Comparison of ENCODE assay signal across 16 cellular contexts in genomic region chr7:12802070-12802469, GRCh38.
A peak's percentile ranks its signal among the peaks of the same experiment; 100 is the strongest.
DNase-seq lines count a peak whose midpoint lies in the region; ATAC-seq and TF ChIP-seq lines count a peak whose summit lies in the region.
"Had no signal": no experiment of that assay in that cellular context is flagged by ENCODE, and none has a peak within 500 bp of the region (broad histone marks: within the 10 kb centered on the region; RNA-seq: fewer than 3 reads in every experiment).

No MANE protein-coding gene starts in this region.

- H4K5ac ChIP-seq in mesendoderm (ENCODE audit: low read length): no peak overlapping the region

- 36 to 60% methylated on average over 2 of the region's 2 CpGs for WGBS in heart right ventricle, 2 donors
- WGBS in mammary epithelial cell (ENCODE audit: low coverage, missing lambda C conversion rate): 16% methylated on average over 2 of the region's 2 CpGs
- WGBS in mesendoderm (ENCODE audit: extremely low coverage, insufficient coverage, low lambda C conversion rate): no CpG with 5 or more reads among the region's 2 CpGs
- 84% methylated on average over 2 of the region's 2 CpGs for WGBS in smooth muscle cell (ENCODE audit: low lambda C conversion rate)

- no peaks in the 10 kb centered on the region for H3K4me1 Mint-ChIP-seq in activated CD4-positive, alpha-beta T cell treated with anti-CD3 and anti-CD28 coated beads for 36 hours
- H3K4me1 Mint-ChIP-seq: immature natural killer cell had no signal

- H3K27ac ChIP-seq in heart right ventricle (no peak overlapping the region), right atrium auricular region (no peak overlapping the region), mammary epithelial cell (ENCODE audit: insufficient read depth, low read depth, low read length) (no peak overlapping the region), mesendoderm (ENCODE audit: low read depth, low read length) (no peak overlapping the region), smooth muscle cell (ENCODE audit: low read depth) (no peak overlapping the region)
- H3K27ac ChIP-seq: dorsolateral prefrontal cortex had no signal

- no peaks in the 10 kb centered on the region for H3K27me3 Mint-ChIP-seq in activated CD4-positive, alpha-beta T cell treated with anti-CD3 and anti-CD28 coated beads for 36 hours

- no peaks in the 10 kb centered on the region for H3K9me3 Mint-ChIP-seq in activated CD4-positive, alpha-beta T cell treated with anti-CD3 and anti-CD28 coated beads for 36 hours (ENCODE audit: low read depth)

- CTCF ChIA-PET in mammary epithelial cell (lab: Charles Lee; ENCODE audit: low non-redundant PET): no interaction called here
- CTCF ChIA-PET in activated CD4-positive, alpha-beta T cell treated with anti-CD3 and anti-CD28 coated beads for 36 hours (lab: Charles Lee): no interaction called here

- BruUV-seq in mammary epithelial cell (replicated peaks; lab: Mats Ljungman, UMichigan): no TSS peak

- H3K4me2 ChIP-seq in mammary epithelial cell (ENCODE audit: insufficient read depth, low read depth, low read length) (peak overlapping the region; percentile 32), mesendoderm (ENCODE audit: low read length) (no peak overlapping the region), smooth muscle cell (no peak overlapping the region)

- peak overlapping the region; percentile 64 for H2AFZ ChIP-seq in mammary epithelial cell (ENCODE audit: low read depth, low read length)
- H2AFZ ChIP-seq in smooth muscle cell (ENCODE audit: low read depth): no peak overlapping the region

- no peak overlapping the region for H3K9ac ChIP-seq in mammary epithelial cell (ENCODE audit: insufficient read depth, low read length)
- H3K9ac ChIP-seq in mesendoderm (ENCODE audit: low read length): no peak overlapping the region
- no peak overlapping the region for H3K9ac ChIP-seq in smooth muscle cell (ENCODE audit: low read depth)

- no peak overlapping the region for H2AK5ac ChIP-seq in mesendoderm (ENCODE audit: low read length)

- in situ Hi-C loops in mammary epithelial cell (cut with MboI; ENCODE audit: low sequenced_read_pairs in 2 of 2): no loop called here

- H3K27me3 ChIP-seq in heart right ventricle: no peaks in the 10 kb centered on the region
- no peaks in the 10 kb centered on the region for H3K27me3 ChIP-seq in right atrium auricular region
- H3K27me3 ChIP-seq in mammary epithelial cell (ENCODE audit: insufficient read depth, low read length): no peaks in the 10 kb centered on the region
- no peaks in the 10 kb centered on the region for H3K27me3 ChIP-seq in mesendoderm (ENCODE audit: insufficient read depth, low read length, poor library complexity)
- no peaks in the 10 kb centered on the region for H3K27me3 ChIP-seq in smooth muscle cell (ENCODE audit: low read depth)
- H3K27me3 ChIP-seq: dorsolateral prefrontal cortex had no signal

- no peaks in the 10 kb centered on the region for H4K20me1 ChIP-seq in mammary epithelial cell (ENCODE audit: insufficient read depth, low read length)
- H4K20me1 ChIP-seq in smooth muscle cell (ENCODE audit: low read depth): no peaks in the 10 kb centered on the region

- no peak overlapping the region for H3K4me3 ChIP-seq in heart right ventricle
- no peak overlapping the region for H3K4me3 ChIP-seq in right atrium auricular region
- no peak overlapping the region for H3K4me3 ChIP-seq in mammary epithelial cell (replicated peaks in 1 of 3; ENCODE audit: insufficient read depth in 1 of 3, low read depth in 2 of 3, low read length in 3 of 3)
- no peak overlapping the region for H3K4me3 ChIP-seq in mesendoderm (ENCODE audit: low read length)
- no peak overlapping the region for H3K4me3 ChIP-seq in smooth muscle cell
- H3K4me3 ChIP-seq: dorsolateral prefrontal cortex had no signal

- H3K4me1 ChIP-seq in heart right ventricle: peaks cover 0 to 29% (median 17%) of the 10 kb centered on the region in 9 donors
- H3K4me1 ChIP-seq in right atrium auricular region: no peaks in the 10 kb centered on the region
- peaks cover 38% of the 10 kb centered on the region for H3K4me1 ChIP-seq in mammary epithelial cell (ENCODE audit: insufficient read depth, low read length)
- H3K4me1 ChIP-seq in mesendoderm (ENCODE audit: control insufficient read depth, low read depth, low read length): no peaks in the 10 kb centered on the region
- no peaks in the 10 kb centered on the region for H3K4me1 ChIP-seq in smooth muscle cell (ENCODE audit: low read depth)

- no peaks in the 10 kb centered on the region for H3K9me3 ChIP-seq in heart right ventricle
- no peaks in the 10 kb centered on the region for H3K9me3 ChIP-seq in right atrium auricular region
- H3K9me3 ChIP-seq in mammary epithelial cell (replicated peaks; ENCODE audit: insufficient read depth, low read length): no peaks in the 10 kb centered on the region
- H3K9me3 ChIP-seq in smooth muscle cell (replicated peaks; ENCODE audit: low read depth): no peaks in the 10 kb centered on the region

- H3K79me2 ChIP-seq in mammary epithelial cell (ENCODE audit: insufficient read depth, low read length): no peaks in the 10 kb centered on the region
- H3K79me2 ChIP-seq in mesendoderm (ENCODE audit: control insufficient read depth, insufficient read depth, low read length): no peaks in the 10 kb centered on the region
- H3K79me2 ChIP-seq in smooth muscle cell (ENCODE audit: low read depth): no peaks in the 10 kb centered on the region

- no peak overlapping the region for H3K18ac ChIP-seq in mesendoderm (ENCODE audit: low read length)

- H3K4me3 Mint-ChIP-seq in activated CD4-positive, alpha-beta T cell treated with anti-CD3 and anti-CD28 coated beads for 36 hours: no peak overlapping the region
- H3K4me3 Mint-ChIP-seq: immature natural killer cell had no signal

- no peak overlapping the region for H2BK120ac ChIP-seq in mesendoderm (ENCODE audit: low read depth, low read length)

- H3K36me3 ChIP-seq in heart right ventricle (no peaks in the 10 kb centered on the region), right atrium auricular region (no peaks in the 10 kb centered on the region), mammary epithelial cell (ENCODE audit: insufficient read depth, low read length) (no peaks in the 10 kb centered on the region), mesendoderm (ENCODE audit: control insufficient read depth, insufficient read depth, low read length) (no peaks in the 10 kb centered on the region), smooth muscle cell (ENCODE audit: low read depth) (no peaks in the 10 kb centered on the region)

- no peaks in the 10 kb centered on the region for H3F3A ChIP-seq in smooth muscle cell (ENCODE audit: low read depth)

- H3K56ac ChIP-seq in mesendoderm (ENCODE audit: low read length): no peak overlapping the region

- no peak overlapping the region for H3K23ac ChIP-seq in mesendoderm (ENCODE audit: low read length)

- dilution Hi-C loops in mammary epithelial cell (cut with HindIII; ENCODE audit: low sequenced_read_pairs): no loop called here

- H3K79me1 ChIP-seq in mesendoderm (ENCODE audit: low read length): no peaks in the 10 kb centered on the region

- no peaks in the 10 kb centered on the region for H3K36me3 Mint-ChIP-seq in activated CD4-positive, alpha-beta T cell treated with anti-CD3 and anti-CD28 coated beads for 36 hours (ENCODE audit: low read depth)
- H3K36me3 Mint-ChIP-seq: immature natural killer cell had no signal

- H4K8ac ChIP-seq in mesendoderm (ENCODE audit: low read depth, low read length): no peak overlapping the region

- ATAC-seq in heart right ventricle: peak in 5 of 8 donors; percentile 13 to 79 (median 35)
- ATAC-seq in activated CD4-positive, alpha-beta T cell treated with anti-CD3 and anti-CD28 coated beads for 36 hours: no peak

- no peak for DNase-seq in heart right ventricle
- DNase-seq in right atrium auricular region (ENCODE audit: low spot score): no peak
- peak; percentile 47 for DNase-seq in mammary epithelial cell
- DNase-seq in mesendoderm: peak; percentile 13
- DNase-seq in smooth muscle cell (lab: John Stamatoyannopoulos, UW; ENCODE audit: unreplicated experiment): no peak
- DNase-seq in activated CD8-positive, alpha-beta memory T cell treated with anti-CD3 and anti-CD28 coated beads, Interleukin-2, amount 50 U/mL, for 48 hours: no peak
- no peak for DNase-seq in activated CD4-positive, alpha-beta T cell treated with anti-CD3 and anti-CD28 coated beads for 36 hours
- no peak for DNase-seq in NCI-H526 (lab: John Stamatoyannopoulos, UW)
- DNase-seq: amygdala, dorsolateral prefrontal cortex, GDM1, immature natural killer cell, IMR-90, midbrain, NCI-H1048, posterior cingulate gyrus had no signal

- H3K4ac ChIP-seq in mesendoderm (ENCODE audit: low read depth, low read length): no peak overlapping the region

- TF ChIP-seq CTCF in heart right ventricle (IDR thresholded peaks at IDR 0.05) (no peak), right atrium auricular region (IDR thresholded peaks at IDR 0.05) (no peak), mammary epithelial cell (conservative IDR thresholded peaks at IDR 0.05 in 1 of 2, IDR thresholded peaks at IDR 0.05 in 1 of 2; ENCODE audit: extremely low read depth in 1 of 2, insufficient read depth in 1 of 2, low read depth in 1 of 2, low read length in 2 of 2) (no peak), smooth muscle cell (IDR thresholded peaks at IDR 0.05; ENCODE audit: borderline replicate concordance, insufficient read depth, poor library complexity, severe bottlenecking) (no peak)

- POLR2A ChIA-PET in activated CD4-positive, alpha-beta T cell treated with anti-CD3 and anti-CD28 coated beads for 36 hours (lab: Charles Lee): no interaction called here

- H2BK5ac ChIP-seq in mesendoderm (ENCODE audit: low read length): no peak overlapping the region

- intact Hi-C loops in heart right ventricle (cut with DNase I): no loop called here
- intact Hi-C loops in mammary epithelial cell (cut with micrococcal nuclease): loop anchor here (5.0 kb wide), 1 partner anchor 55 kb away; no protein-coding TSS in a partner anchor
- intact Hi-C loops in activated CD4-positive, alpha-beta T cell treated with anti-CD3 and anti-CD28 coated beads for 36 hours (cut with DNase I, micrococcal nuclease): no loop called here

- H2BK15ac ChIP-seq in mesendoderm (replicated peaks; ENCODE audit: low read depth): no peak overlapping the region

- H3K27ac Mint-ChIP-seq in activated CD4-positive, alpha-beta T cell treated with anti-CD3 and anti-CD28 coated beads for 36 hours: no peak overlapping the region
- H3K27ac Mint-ChIP-seq: immature natural killer cell had no signal

Comparison
In these comparisons a context has a peak if more than half of its experiments do, and no peak if none do; other contexts are left out.
1. DNase-seq: peak in mammary epithelial cell (single experiment) and mesendoderm (single experiment); none in heart right ventricle (0 of 2), right atrium auricular region (single experiment), smooth muscle cell (single experiment), activated CD8-positive, alpha-beta memory T cell treated with anti-CD3 and anti-CD28 coated beads, Interleukin-2, amount 50 U/mL, for 48 hours (single experiment), activated CD4-positive, alpha-beta T cell treated with anti-CD3 and anti-CD28 coated beads for 36 hours (single experiment) and NCI-H526 (0 of 2).